9 cellular contexts compared by ENCODE assay signal in the genomic region with DNA sequence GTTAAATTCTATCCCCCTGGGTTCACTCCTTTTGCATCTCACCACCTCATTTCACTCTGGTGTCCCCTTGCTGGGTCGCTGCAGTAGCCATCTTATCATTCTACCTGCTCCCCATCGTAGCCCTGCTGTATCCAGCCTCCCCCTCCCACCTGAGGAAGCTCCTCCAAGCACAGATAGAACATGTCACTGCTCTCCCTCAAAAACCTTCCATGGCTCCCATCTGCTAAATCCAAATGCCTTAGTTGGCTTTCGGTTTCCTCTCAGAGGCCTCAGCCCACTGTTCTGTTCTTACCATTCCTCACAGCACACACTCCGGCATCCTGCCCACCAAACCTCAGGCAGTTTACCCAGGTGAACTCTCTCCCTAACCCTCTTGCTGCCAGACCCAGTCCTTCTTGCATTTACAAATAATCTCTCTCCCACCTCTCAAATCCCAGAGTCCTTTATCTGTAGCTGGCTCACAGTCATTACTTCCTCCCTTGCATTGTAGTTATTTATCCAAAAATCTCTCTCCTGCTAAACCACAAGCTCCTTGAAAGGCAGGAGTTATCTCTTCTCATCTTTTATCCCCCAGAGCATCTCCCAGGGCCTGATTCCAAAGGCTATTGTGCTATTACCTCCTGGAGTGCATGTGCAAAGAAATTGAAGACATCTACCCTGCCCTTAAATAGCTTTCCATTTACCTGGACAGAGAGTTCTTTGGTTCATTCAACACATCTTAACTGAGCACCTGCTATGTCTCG. TPM values are rescaled to one million over a fixed set of nuclear protein-coding genes. Genes with fewer than 3 reads are reported as not detected.
A peak's percentile ranks its signal among the peaks of the same experiment; 100 is the strongest.
DNase-seq lines count a peak whose midpoint lies in the region; TF ChIP-seq lines count a peak whose summit lies in the region.
"Not testable (repeated sequence)": the region's sequence is repeated elsewhere in the genome, so short reads cannot be mapped to it uniquely, and the experiment has no call there.
"Had no signal": no experiment of that assay in that cellular context is flagged by ENCODE, and none has a peak within 500 bp of the region (broad histone marks: within the 10 kb centered on the region; RNA-seq: fewer than 3 reads in every experiment).

No MANE protein-coding gene starts in this region.

- H3K4me3 ChIP-seq in coronary artery; osteoblast (ENCODE audit: insufficient read depth, low read length): not testable (repeated sequence)

- not testable (repeated sequence) for H3K27ac Mint-ChIP-seq in CD14-positive monocyte, type B pancreatic cell

- H3K4me1 ChIP-seq in osteoblast (ENCODE audit: insufficient read depth, low read length), result peaks cover 78% of the 10 kb centered on the region

- H2AFZ ChIP-seq in osteoblast (ENCODE audit: low read length), result not testable (repeated sequence)

- H4K20me1 ChIP-seq in osteoblast (ENCODE audit: insufficient read depth, low read length), result peaks cover 71% of the 10 kb centered on the region

- H3K27ac ChIP-seq in coronary artery (peak overlapping the region in 1 of 2 donors; percentile 82), osteoblast (ENCODE audit: low read depth, low read length) (peak overlapping the region; percentile 54)

- H3K4me2 ChIP-seq in osteoblast (ENCODE audit: insufficient read depth, low read length), result not testable (repeated sequence)

- H3K36me3 ChIP-seq in osteoblast (ENCODE audit: insufficient read depth, low read length), result peaks cover 48% of the 10 kb centered on the region

- not testable (repeated sequence) for H3K4me1 Mint-ChIP-seq in CD14-positive monocyte
- peaks cover 33% of the 10 kb centered on the region for H3K4me1 Mint-ChIP-seq in type B pancreatic cell (ENCODE audit: unreplicated experiment)

- H3K4me3 Mint-ChIP-seq in CD14-positive monocyte, type B pancreatic cell: not testable (repeated sequence)

- not testable (repeated sequence) for H3K36me3 Mint-ChIP-seq in CD14-positive monocyte, type B pancreatic cell

- peaks cover 1 to 12% (median 4%) of the 10 kb centered on the region in 3 donors for H3K27me3 Mint-ChIP-seq in CD14-positive monocyte (ENCODE audit: low read depth in 3 of 3)
- H3K27me3 Mint-ChIP-seq in type B pancreatic cell, result peaks cover 20% of the 10 kb centered on the region

- H3K9me3 Mint-ChIP-seq in CD14-positive monocyte, type B pancreatic cell: not testable (repeated sequence)

- not testable (repeated sequence) for H3K27me3 ChIP-seq in osteoblast (ENCODE audit: insufficient read depth, low read length)

- not testable (repeated sequence) for TF ChIP-seq CTCF in CD14-positive monocyte (IDR thresholded peaks at IDR 0.05); coronary artery (IDR thresholded peaks at IDR 0.05); osteoblast (IDR thresholded peaks at IDR 0.05; ENCODE audit: extremely low read depth, low read depth, low read length); type B pancreatic cell (conservative IDR thresholded peaks at IDR 0.05)

- intact Hi-C loops in CD14-positive monocyte (cut with micrococcal nuclease), result not testable (repeated sequence)

- H3K79me2 ChIP-seq in osteoblast (ENCODE audit: insufficient read depth, low read length), result peaks cover 88% of the 10 kb centered on the region

- DNase-seq in CD14-positive monocyte (ENCODE audit: low spot score), result peak; percentile 40
- DNase-seq in M059J (ENCODE audit: low read depth), result peak; percentile 65
- peak; percentile 25 for DNase-seq in activated CD8-positive, alpha-beta memory T cell treated with anti-CD3 and anti-CD28 coated beads, Interleukin-2, amount 50 U/mL, for 48 hours
- DNase-seq in coronary artery (ENCODE audit: low spot score), result peak; percentile 16
- DNase-seq in islet precursor cell, result peak; percentile 59
- not testable (repeated sequence) for DNase-seq in osteoblast (ENCODE audit: insufficient read length, low spot score, missing footprints)
- DNase-seq in type B pancreatic cell (ENCODE audit: extremely low spot score, unreplicated experiment), result peak; percentile 24

- not testable (repeated sequence) for H3K9me3 ChIP-seq in osteoblast (ENCODE audit: low read depth, low read length)

RNA-seq across cellular contexts. Expression of a gene that starts 9.4 kb away (rescaled TPM):
- under 1 TPM in 1 of 2 donors, not detected in 1; 0.01 TPM for polyA plus RNA-seq in CD14-positive monocyte
- 31.2 and 54.7 TPM in 2 replicates for total RNA-seq in M059J (2014; rRNA removed; shearing (Covaris generic))
- total RNA-seq in osteoblast (567 and 697 TPM in 2 replicates), type B pancreatic cell (ENCODE audit: low replicate concordance) (0.26 and 0.92 TPM in 2 replicates)
- total RNA-seq: CD4-positive, alpha-beta memory T cell; SJCRH30 had no signal
- polyA plus RNA-seq: CD4-positive, alpha-beta memory T cell had no signal

Comparison
In these comparisons a context has a peak if more than half of its experiments do, and no peak if none do; other contexts are left out.
1. RNA of a gene that starts 9.4 kb away (total RNA-seq): 567 to 697 TPM in osteoblast and 31.2 to 54.7 TPM in M059J; 0.26 to 0.92 TPM in type B pancreatic cell; every median in the first group is over 10 times any median in the second.